20 cellular contexts compared by ENCODE assay signal in the genomic region with DNA sequence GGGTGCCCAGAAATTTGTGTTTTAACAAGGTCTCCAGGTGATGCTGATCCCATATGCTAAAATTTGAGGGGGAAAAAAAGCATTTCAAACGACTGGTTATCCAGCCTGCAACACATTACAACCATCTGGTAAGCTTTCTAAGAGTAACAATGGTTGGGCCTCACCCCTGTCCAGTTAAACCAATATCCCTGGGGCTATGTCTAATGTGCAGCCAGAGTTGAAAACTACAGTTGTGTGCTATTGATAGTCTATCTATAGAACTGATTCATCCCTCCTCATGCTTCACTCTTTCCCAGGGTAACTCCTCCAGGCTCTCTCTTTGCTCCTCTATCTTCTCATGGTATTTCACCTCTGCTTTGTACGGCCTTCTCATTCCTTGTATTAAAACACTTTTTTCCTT.
"Had no signal": no experiment of that assay in that cellular context is flagged by ENCODE, and none has a peak within 500 bp of the region (broad histone marks: within the 10 kb centered on the region; RNA-seq: fewer than 3 reads in every experiment).

No MANE protein-coding gene starts in this region.

- DNase-seq: hypothalamus; immature natural killer cell; kidney; left colon; left lung; lower lobe of right lung; mesendoderm; naive B cell; natural killer cell; nephron progenitor cell; ovary; right lobe of liver; stimulated activated CD4-positive, alpha-beta T cell treated with anti-CD3 and anti-CD28 coated beads, Interleukin-1b, Interleukin-23, amount 100 ng/mL, for 48 hours; stimulated activated CD4-positive, alpha-beta T cell treated with anti-CD3 and anti-CD28 coated beads, Interleukin-2, amount 100 ng/mL, for 48 hours; stimulated activated CD4-positive, alpha-beta T cell treated with anti-CD3 and anti-CD28 coated beads, Interleukin-4, amount 100 ng/mL, for 4 hours; stimulated activated CD8-positive, alpha-beta memory T cell treated with anti-CD3 and anti-CD28 coated beads, Interleukin-4, amount 100 ng/mL, for 48 hours; stimulated activated naive CD4-positive, alpha-beta T cell treated with Interleukin-2 at 50 U/mL for 16 hours; stimulated activated naive CD8-positive, alpha-beta T cell treated with anti-CD3 and anti-CD28 coated beads, Interleukin-15, amount 100 ng/mL, for 72 hours; substantia nigra; uterus had no signal
